Comparison of ENCODE assay signal across 13 cellular contexts in the genomic region with DNA sequence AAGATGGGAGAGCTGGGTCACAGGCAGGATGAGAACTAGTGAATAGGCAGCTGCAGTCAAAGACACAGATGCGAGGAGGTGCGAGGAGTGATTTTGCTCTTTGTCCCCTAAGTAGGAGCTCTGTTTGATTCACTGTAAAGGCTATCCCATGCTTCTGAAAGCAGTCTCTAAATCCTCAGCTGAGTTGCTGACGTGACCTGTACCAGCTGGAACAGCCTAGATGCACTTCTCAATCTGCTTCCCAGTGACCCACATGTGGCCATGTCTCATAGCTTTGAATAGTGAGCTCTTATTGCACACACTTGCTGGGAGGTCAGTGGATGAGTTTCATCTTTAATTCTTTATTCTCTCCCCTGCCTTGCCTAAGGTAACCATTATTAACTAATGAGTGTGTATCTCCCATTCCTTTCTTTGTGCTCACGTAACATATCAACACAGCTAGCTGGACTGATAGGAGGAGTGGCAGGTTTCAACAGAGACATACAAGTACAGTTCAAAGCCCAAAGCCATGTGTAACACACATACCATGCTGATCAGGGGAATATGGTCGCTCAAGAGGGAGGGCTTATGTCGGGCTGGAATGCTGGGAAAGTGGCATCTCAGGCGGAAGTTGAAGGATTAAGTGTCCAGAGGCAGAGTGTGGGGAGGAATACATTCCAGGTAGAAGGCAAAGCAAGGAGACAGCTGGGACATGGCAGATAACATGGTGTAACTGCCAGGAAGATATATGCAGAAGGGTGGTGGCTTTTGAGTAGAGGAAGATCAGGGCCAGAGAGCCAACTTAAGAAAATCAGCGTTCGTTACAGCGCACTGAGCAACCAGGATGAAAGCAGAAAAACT. TPM values are rescaled to one million over a fixed set of nuclear protein-coding genes. Genes with fewer than 3 reads are reported as not detected.
DNase-seq lines count a peak whose midpoint lies in the region; ATAC-seq and TF ChIP-seq lines count a peak whose summit lies in the region.
"Had no signal": no experiment of that assay in that cellular context is flagged by ENCODE, and none has a peak within 500 bp of the region (broad histone marks: within the 10 kb centered on the region; RNA-seq: fewer than 3 reads in every experiment).

No MANE protein-coding gene starts in this region.

- no peak for TF ChIP-seq CTCF in Loucy (conservative IDR thresholded peaks at IDR 0.05; ENCODE audit: low read length)
- no peak for TF ChIP-seq CTCF in endothelial cell (IDR thresholded peaks at IDR 0.05; ENCODE audit: unreplicated experiment)
- TF ChIP-seq CTCF in osteoblast (IDR thresholded peaks at IDR 0.05; ENCODE audit: extremely low read depth, low read depth, low read length): no peak

- H3K4me3 Mint-ChIP-seq in endothelial cell (ENCODE audit: unreplicated experiment): peak overlapping the region; percentile 28

- H3K4me1 Mint-ChIP-seq in endothelial cell (ENCODE audit: unreplicated experiment): peaks cover 22% of the 10 kb centered on the region

- peak overlapping the region; percentile 76 for H3K27ac Mint-ChIP-seq in endothelial cell (ENCODE audit: unreplicated experiment)

- H3K36me3 Mint-ChIP-seq in endothelial cell (ENCODE audit: low read depth, unreplicated experiment): peaks cover 4% of the 10 kb centered on the region

- H4K20me1 ChIP-seq in Loucy (ENCODE audit: insufficient read depth, low read length, poor library complexity, severe bottlenecking) (no peaks in the 10 kb centered on the region), osteoblast (ENCODE audit: insufficient read depth, low read length) (peaks cover 13% of the 10 kb centered on the region)

- H3F3A ChIP-seq in Loucy (ENCODE audit: low read depth): peaks cover 3% of the 10 kb centered on the region; the same call in 1 of the 2 replicates

- H3K4me2 ChIP-seq in Loucy (ENCODE audit: low read depth, low read length, poor library complexity, severe bottlenecking) (peak overlapping the region; percentile 93), osteoblast (ENCODE audit: insufficient read depth, low read length) (no peak overlapping the region)

- H3K4me3 ChIP-seq in Loucy (ENCODE audit: low read length, poor library complexity, severe bottlenecking) (peak overlapping the region; percentile 82), osteoblast (ENCODE audit: insufficient read depth, low read length) (no peak overlapping the region)

- H3K27me3 Mint-ChIP-seq in endothelial cell (ENCODE audit: unreplicated experiment): peaks cover 2% of the 10 kb centered on the region

- H3K9me3 Mint-ChIP-seq in endothelial cell (ENCODE audit: unreplicated experiment): no peaks in the 10 kb centered on the region

- H3K36me3 ChIP-seq in Loucy (ENCODE audit: insufficient read depth, low read length) (no peaks in the 10 kb centered on the region; the same call in 1 of the 2 replicates), osteoblast (ENCODE audit: insufficient read depth, low read length) (peaks cover 5% of the 10 kb centered on the region)
- H3K36me3 ChIP-seq: breast epithelium had no signal

- no peaks in the 10 kb centered on the region for H3K9me2 ChIP-seq in Loucy (replicated peaks; ENCODE audit: low read depth, low read length)

- peak overlapping the region; percentile 82 for H3K9ac ChIP-seq in Loucy (ENCODE audit: low read depth, low read length, poor library complexity, severe bottlenecking)

- peaks cover 92% of the 10 kb centered on the region for H3K79me2 ChIP-seq in Loucy (ENCODE audit: insufficient read depth, low read length)
- H3K79me2 ChIP-seq in osteoblast (ENCODE audit: insufficient read depth, low read length): peaks cover 38% of the 10 kb centered on the region

- no peaks in the 10 kb centered on the region for H3K9me3 ChIP-seq in Loucy (ENCODE audit: insufficient read depth, low read depth, low read length)
- no peaks in the 10 kb centered on the region for H3K9me3 ChIP-seq in osteoblast (ENCODE audit: low read depth, low read length)
- H3K9me3 ChIP-seq: breast epithelium had no signal

- ATAC-seq in HG02852 (IDR thresholded peaks at IDR 0.05; ENCODE audit: unreplicated experiment): no peak

- H2AFZ ChIP-seq in Loucy (ENCODE audit: low read length) (no peak overlapping the region), osteoblast (ENCODE audit: low read length) (no peak overlapping the region)

- H3K27ac ChIP-seq in osteoblast (ENCODE audit: low read depth, low read length): no peak overlapping the region
- H3K27ac ChIP-seq: 22Rv1 had no signal

- DNase-seq in NCI-H2227 (lab: John Stamatoyannopoulos, UW; ENCODE audit: unreplicated experiment): peak; percentile 22
- DNase-seq in NCI-H2227 treated with DMSO at 0.1 percent for 48 hours (lab: John Stamatoyannopoulos, UW): no peak
- DNase-seq in endothelial cell (ENCODE audit: low spot score): no peak
- peak; percentile 6 for DNase-seq in osteoblast (ENCODE audit: insufficient read length, low spot score, missing footprints)
- DNase-seq in amniotic stem cell (lab: John Stamatoyannopoulos, UW): no peak
- no peak for DNase-seq in GM19240 (ENCODE audit: insufficient read length, low spot score)
- DNase-seq: NCI-H187; nucleus accumbens; stimulated activated CD4-positive, alpha-beta T cell treated with anti-CD3 and anti-CD28 coated beads, Interleukin-1b, Interleukin-23, amount 100 ng/mL, for 48 hours had no signal

- peaks cover 45% of the 10 kb centered on the region for H3K4me1 ChIP-seq in Loucy (ENCODE audit: insufficient read depth, low read length, poor library complexity, severe bottlenecking)
- peaks cover 14% of the 10 kb centered on the region for H3K4me1 ChIP-seq in osteoblast (ENCODE audit: insufficient read depth, low read length)
- H3K4me1 ChIP-seq: breast epithelium had no signal

- H3K27me3 ChIP-seq in Loucy (ENCODE audit: insufficient read depth, low read length, poor library complexity, severe bottlenecking): no peaks in the 10 kb centered on the region
- no peaks in the 10 kb centered on the region for H3K27me3 ChIP-seq in osteoblast (ENCODE audit: insufficient read depth, low read length)
- H3K27me3 ChIP-seq: breast epithelium had no signal

RNA-seq across cellular contexts. Expression of a gene that starts 15.4 kb away (rescaled TPM):
- total RNA-seq in endothelial cell (ENCODE audit: unreplicated experiment): 81.7 TPM
- total RNA-seq in osteoblast: 45.2 and 47.1 TPM in 2 replicates

Comparison
In these comparisons a context has a peak if more than half of its experiments do, and no peak if none do; other contexts are left out.
1. DNase-seq: peak in NCI-H2227 (single experiment) and osteoblast (single experiment); none in NCI-H2227 treated with DMSO at 0.1 percent for 48 hours (single experiment), endothelial cell (single experiment), amniotic stem cell (single experiment) and GM19240 (single experiment).